8 cellular contexts compared by ENCODE assay signal in genomic region chr3:30693470-30694120, GRCh38.
DNase-seq lines count a peak whose midpoint lies in the region; TF ChIP-seq lines count a peak whose summit lies in the region.

No MANE protein-coding gene starts in this region.

- H3K27me3 ChIP-seq in H7 (ENCODE audit: control insufficient read depth, insufficient read depth, low read length), result no peaks in the 10 kb centered on the region
- no peaks in the 10 kb centered on the region for H3K27me3 ChIP-seq in brain microvascular endothelial cell (replicated peaks)

- peak; percentile 76 for TF ChIP-seq CTCF in brain microvascular endothelial cell (IDR thresholded peaks at IDR 0.05; ENCODE audit: low read depth, low read length, missing control alignments)

- H3K27ac ChIP-seq in brain microvascular endothelial cell, result no peak overlapping the region

- in situ Hi-C loops in brain microvascular endothelial cell (cut with HindIII; ENCODE audit: low pct_ligation_motif_present, low sequenced_read_pairs), result no loop called here

- DNase-seq in stimulated activated CD4-positive, alpha-beta T cell treated with anti-CD3 and anti-CD28 coated beads, Interleukin-15, amount 100 ng/mL, for 24 hours, result peak; percentile 44
- no peak for DNase-seq in stimulated activated CD4-positive, alpha-beta T cell treated with anti-CD3 and anti-CD28 coated beads, Interleukin-4, amount 100 ng/mL, for 1 hour
- DNase-seq in H7 (peak; percentile 52), Kasumi-1 (lab: John Stamatoyannopoulos, UW) (peak; percentile 73 to 82), SIG-M5 treated with dmso at 0.1 percent for 504 hours (lab: John Stamatoyannopoulos, UW; ENCODE audit: unreplicated experiment) (peak; percentile 76), brain microvascular endothelial cell (peak; percentile 64), iPS-NIHi7 (ENCODE audit: extremely low spot score) (peak; percentile 77)
- peak; percentile 60 for DNase-seq in stimulated activated CD4-positive, alpha-beta T cell treated with anti-CD3 and anti-CD28 coated beads, Interleukin-4, amount 100 ng/mL, for 24 hours

- H3K4me3 ChIP-seq in H7 (ENCODE audit: insufficient read depth, low read depth, low read length) (no peak overlapping the region), brain microvascular endothelial cell (ENCODE audit: low read depth, low read length) (no peak overlapping the region)

- H3K36me3 ChIP-seq in H7 (replicated peaks; ENCODE audit: control insufficient read depth, insufficient read depth, low read length) (peaks cover 10% of the 10 kb centered on the region), brain microvascular endothelial cell (replicated peaks) (peaks cover 37% of the 10 kb centered on the region)
